ENCODE assay signal across 8 cellular contexts in genomic region chr10:1048732-1049424, GRCh38. TPM values are rescaled to one million over a fixed set of nuclear protein-coding genes. Genes with fewer than 3 reads are reported as not detected.
DNase-seq lines count a peak whose midpoint lies in the region; ATAC-seq and TF ChIP-seq lines count a peak whose summit lies in the region.

Gene IDI1 (minus strand): TSS chr10:1049119. CDS start chr10:1049003, 116 bp downstream.

- peak within 1 kb of the TSS; percentile 96 for H3K4me3 Mint-ChIP-seq in T-helper 1 cell treated with Interleukin-12 subunit alpha and Interleukin-12 subunit beta and Interleukin-4 antibody, amounts not matched to agents 30 μg/mL and 1 μg/mL, for 36 hours

- peaks cover 32% of the 10 kb centered on the region for H3K36me3 Mint-ChIP-seq in T-helper 1 cell treated with Interleukin-12 subunit alpha and Interleukin-12 subunit beta and Interleukin-4 antibody, amounts not matched to agents 30 μg/mL and 1 μg/mL, for 36 hours (ENCODE audit: low read depth)

- H3K4me3 ChIP-seq in upper lobe of left lung: peak within 1 kb of the TSS; percentile 70 to 82 (median 73)

- peak; percentile 13 to 99 (median 96) for TF ChIP-seq POLR2A in upper lobe of left lung (IDR thresholded peaks at IDR 0.05)

- H3K36me3 ChIP-seq in upper lobe of left lung: peaks cover 0 to 16% (median 2%) of the 10 kb centered on the region in 4 donors

- peak in 3 of 6 experiments; percentile 25 to 33 (median 30) for TF ChIP-seq CTCF in upper lobe of left lung (IDR thresholded peaks at IDR 0.05)

- H3K4me1 ChIP-seq in upper lobe of left lung: peaks cover 41 to 58% (median 50%) of the 10 kb centered on the region in 4 donors

- no peaks in the 10 kb centered on the region for H3K27me3 ChIP-seq in upper lobe of left lung

- peaks cover 57% of the 10 kb centered on the region for H3K4me1 Mint-ChIP-seq in T-helper 1 cell treated with Interleukin-12 subunit alpha and Interleukin-12 subunit beta and Interleukin-4 antibody, amounts not matched to agents 30 μg/mL and 1 μg/mL, for 36 hours (ENCODE audit: low read depth)

- peak within 1 kb of the TSS; percentile 97 to 99 (median 98) for H3K27ac ChIP-seq in upper lobe of left lung

- intact Hi-C loops in left cardiac atrium (cut with DNase I) (no loop called here), posterior vena cava (cut with DNase I) (no loop called here)

- ATAC-seq in GM18499 (IDR thresholded peaks at IDR 0.05; ENCODE audit: insufficient read depth, unreplicated experiment) (peak; percentile 71), HG02938 (IDR thresholded peaks at IDR 0.05; ENCODE audit: unreplicated experiment) (peak; percentile 74), left cardiac atrium (peak; percentile 96 to 97), upper lobe of left lung (ENCODE audit: low FRiP score in 2 of 2) (peak; percentile 97 to 98)

- H3K9me3 ChIP-seq in upper lobe of left lung: no peaks in the 10 kb centered on the region

- WGBS in upper lobe of left lung, 2 donors: 0 to 2% methylated on average over 11 to 45 of the region's 83 CpGs

- H3K27me3 Mint-ChIP-seq in T-helper 1 cell treated with Interleukin-12 subunit alpha and Interleukin-12 subunit beta and Interleukin-4 antibody, amounts not matched to agents 30 μg/mL and 1 μg/mL, for 36 hours (ENCODE audit: low read depth): no peaks in the 10 kb centered on the region

- H3K27ac Mint-ChIP-seq in T-helper 1 cell treated with Interleukin-12 subunit alpha and Interleukin-12 subunit beta and Interleukin-4 antibody, amounts not matched to agents 30 μg/mL and 1 μg/mL, for 36 hours: peak within 1 kb of the TSS; percentile 96

- peak; percentile 93 for DNase-seq in NCI-H1694 treated with DMSO at 0.1 percent for 48 hours (lab: John Stamatoyannopoulos, UW)
- DNase-seq in amniotic stem cell (lab: John Stamatoyannopoulos, UW): peak; percentile 95
- peak; percentile 98 for DNase-seq in left cardiac atrium
- peak; percentile 99 for DNase-seq in posterior vena cava (ENCODE audit: low spot score)
- peak; percentile 97 to 99 for DNase-seq in upper lobe of left lung

- no peaks in the 10 kb centered on the region for H3K9me3 Mint-ChIP-seq in T-helper 1 cell treated with Interleukin-12 subunit alpha and Interleukin-12 subunit beta and Interleukin-4 antibody, amounts not matched to agents 30 μg/mL and 1 μg/mL, for 36 hours

- TF ChIP-seq EP300 in upper lobe of left lung (IDR thresholded peaks at IDR 0.05): peak in 1 of 4 donors; percentile 96

RNA-seq across cellular contexts. Expression of gene IDI1, which starts in this region (rescaled TPM):
- total RNA-seq in left cardiac atrium (10 to 100 TPM; 18.4 to 29.8 TPM), posterior vena cava (10 to 100 TPM; 24.1 to 26.5 TPM), upper lobe of left lung (100 to 1,000 TPM in 1 of 6 donors, 10 to 100 TPM in 5; 35.6 to 100 (median 79.1) TPM)

Comparison
In these comparisons a context has a peak if more than half of its experiments do, and no peak if none do; other contexts are left out.
1. Peak in every context shown above with its lines: DNase-seq, ATAC-seq, H3K4me3 ChIP-seq and H3K27ac ChIP-seq.